Comparison of ENCODE assay signal across 17 cellular contexts in the genomic region with DNA sequence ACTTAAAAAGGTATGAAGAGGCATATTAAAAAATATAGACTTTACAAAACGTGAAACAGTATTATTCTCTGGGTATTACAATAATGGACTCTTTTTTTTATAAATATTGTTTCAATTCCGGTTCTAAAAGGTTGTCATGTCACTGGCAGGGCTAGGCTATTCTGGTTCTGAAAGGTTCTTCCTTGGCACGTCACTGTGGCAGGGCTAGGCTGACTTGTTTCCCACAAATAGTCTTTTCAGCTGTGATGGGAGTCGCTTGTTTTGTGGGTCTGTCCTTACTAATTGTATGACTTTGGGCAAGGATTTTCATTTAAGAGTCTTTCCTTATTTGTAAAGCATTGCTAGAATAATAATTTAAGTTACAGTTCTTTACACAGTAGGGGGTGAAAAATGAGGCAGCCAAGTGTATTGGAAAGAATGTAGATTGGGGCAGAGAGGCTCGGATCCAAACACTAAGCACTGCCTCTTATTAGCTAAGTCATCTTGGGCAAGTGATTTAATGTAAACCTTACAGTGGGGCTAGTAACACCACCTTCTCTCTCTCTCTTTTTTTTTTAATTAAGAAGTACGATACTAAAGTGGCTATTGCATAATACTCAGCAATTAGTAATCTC.
"Had no signal": no experiment of that assay in that cellular context is flagged by ENCODE, and none has a peak within 500 bp of the region (broad histone marks: within the 10 kb centered on the region; RNA-seq: fewer than 3 reads in every experiment).

No MANE protein-coding gene starts in this region.

- H3K9me3 ChIP-seq: gastrocnemius medialis, heart right ventricle, left ventricle myocardium inferior, transverse colon, vagina had no signal

- H3K4me3 ChIP-seq: gastrocnemius medialis, heart right ventricle, left ventricle myocardium inferior, transverse colon, vagina had no signal

- DNase-seq: activated CD4-positive, alpha-beta T cell treated with anti-CD3 and anti-CD28 coated beads, Interleukin-2, amount 50 U/mL, for 48 hours; activated CD8-positive, alpha-beta memory T cell treated with anti-CD3 and anti-CD28 coated beads, Interleukin-2, amount 10 ng/mL, durations not matched to agents 7 days and 5 days; activated naive CD4-positive, alpha-beta T cell treated with anti-CD3 and anti-CD28 coated beads, Interleukin-2, amount 50 U/mL, for 16 hours; activated T-cell treated with anti-CD3 and anti-CD28 coated beads, Interleukin-2, amount 50 U/mL, for 1 hour; brain microvascular endothelial cell; effector memory CD8-positive, alpha-beta T cell; gastrocnemius medialis; heart right ventricle; left ventricle myocardium inferior; mesendoderm; small intestine; stimulated activated CD4-positive, alpha-beta T cell treated with anti-CD3 and anti-CD28 coated beads, Interleukin-4, amount 100 ng/mL, for 24 hours; stimulated activated naive CD4-positive, alpha-beta T cell; transverse colon had no signal

- H3K4me1 ChIP-seq: gastrocnemius medialis, left ventricle myocardium inferior, parathyroid adenoma, transverse colon, vagina had no signal

- H3K27me3 ChIP-seq: brain microvascular endothelial cell, gastrocnemius medialis, heart right ventricle, transverse colon, vagina had no signal

- ATAC-seq: activated CD8-positive, alpha-beta memory T cell treated with anti-CD3 and anti-CD28 coated beads, Interleukin-2, amount 10 ng/mL, durations not matched to agents 7 days and 5 days; effector memory CD8-positive, alpha-beta T cell; gastrocnemius medialis had no signal

- H3K27ac ChIP-seq: brain microvascular endothelial cell, gastrocnemius medialis, heart right ventricle, left ventricle myocardium inferior, parathyroid adenoma, transverse colon, vagina, VCaP had no signal
